10 cellular contexts compared by ENCODE assay signal in genomic region chr19:38670921-38671398, GRCh38. TPM values are rescaled to one million over a fixed set of nuclear protein-coding genes. Genes with fewer than 3 reads are reported as not detected.
DNase-seq lines count a peak whose midpoint lies in the region; ATAC-seq and TF ChIP-seq lines count a peak whose summit lies in the region.
"Had no signal": no experiment of that assay in that cellular context is flagged by ENCODE, and none has a peak within 500 bp of the region (broad histone marks: within the 10 kb centered on the region; RNA-seq: fewer than 3 reads in every experiment).

No MANE protein-coding gene starts in this region.

- H3K36me3 ChIP-seq in left lung (peaks cover 0 to 13% of the 10 kb centered on the region in 2 donors), subcutaneous abdominal adipose tissue (ENCODE audit: control insufficient read depth in 5 of 5, insufficient read depth in 5 of 5, low read length in 5 of 5) (peaks cover 0 to 5% (median 2%) of the 10 kb centered on the region in 5 donors)

- no peak overlapping the region for H3K4me3 ChIP-seq in HL-60 (replicated peaks; ENCODE audit: insufficient read depth, low read length)
- no peak overlapping the region for H3K4me3 ChIP-seq in left lung
- no peak overlapping the region for H3K4me3 ChIP-seq in subcutaneous abdominal adipose tissue (ENCODE audit: low read depth in 1 of 5, low read length in 5 of 5)
- H3K4me3 ChIP-seq in foreskin fibroblast (ENCODE audit: low read depth in 1 of 2, low read length in 2 of 2) = no peak overlapping the region

- DNase-seq in HL-60 (ENCODE audit: low read depth in 1 of 2, low spot score in 1 of 2) = no peak
- DNase-seq in astrocyte of the hippocampus (ENCODE audit: low read depth, low spot score) = peak; percentile 59
- DNase-seq in left lung = no peak
- no peak for DNase-seq in NCI-H524 (lab: John Stamatoyannopoulos, UW)
- no peak for DNase-seq in foreskin fibroblast
- no peak for DNase-seq in H4 (ENCODE audit: low spot score)
- no peak for DNase-seq in COLO829 (ENCODE audit: low spot score)
- DNase-seq: naive thymus-derived CD8-positive, alpha-beta T cell; stimulated activated CD8-positive, alpha-beta memory T cell treated with anti-CD3 and anti-CD28 coated beads, Interleukin-4, amount 100 ng/mL, for 48 hours had no signal

- H3K27ac ChIP-seq in HL-60 (replicated peaks) (peak overlapping the region; percentile 31), left lung (peak overlapping the region; percentile 67 to 86), subcutaneous abdominal adipose tissue (ENCODE audit: low read depth, low read length) (peak overlapping the region; percentile 19)

- H3K4me1 ChIP-seq in left lung (peaks cover 45 to 88% of the 10 kb centered on the region in 2 donors), subcutaneous abdominal adipose tissue (ENCODE audit: control insufficient read depth in 5 of 5, insufficient read depth in 5 of 5, low read length in 5 of 5) (peaks cover 8 to 80% (median 67%) of the 10 kb centered on the region in 5 donors)

- no peak overlapping the region for H3K9ac ChIP-seq in subcutaneous abdominal adipose tissue (ENCODE audit: low read length in 5 of 5)

- TF ChIP-seq CTCF in HL-60 (IDR thresholded peaks at IDR 0.05; ENCODE audit: insufficient read depth, low read length) (no peak), left lung (IDR thresholded peaks at IDR 0.05) (no peak), foreskin fibroblast (IDR thresholded peaks at IDR 0.05; ENCODE audit: low read depth, low read length) (no peak)

- H3K27me3 ChIP-seq in HL-60 (ENCODE audit: insufficient read depth, poor library complexity, severe bottlenecking) = no peaks in the 10 kb centered on the region
- no peaks in the 10 kb centered on the region for H3K27me3 ChIP-seq in left lung
- no peaks in the 10 kb centered on the region for H3K27me3 ChIP-seq in subcutaneous abdominal adipose tissue (ENCODE audit: control insufficient read depth in 5 of 5, insufficient read depth in 4 of 5, low read length in 5 of 5)

- H3K9me3 ChIP-seq in left lung (no peaks in the 10 kb centered on the region), subcutaneous abdominal adipose tissue (ENCODE audit: control insufficient read depth in 5 of 5, low read length in 5 of 5) (no peaks in the 10 kb centered on the region)

- intact Hi-C loops in left lung (cut with DNase I) = no loop called here

- ATAC-seq in left lung = no peak
- ATAC-seq: naive thymus-derived CD8-positive, alpha-beta T cell had no signal

RNA-seq across cellular contexts. Expression of gene ACTN4, which starts 23.5 kb away (rescaled TPM):
- total RNA-seq in left lung = 100 to 1,000 TPM; 576 to 647 TPM
- 157 and 262 TPM in 2 replicates for total RNA-seq in H4 (2014; rRNA removed; shearing (Covaris generic))

RNA-seq across cellular contexts. Expression of gene EIF3K, which starts 52.0 kb away (rescaled TPM):
- 100 to 1,000 TPM; 184 to 224 TPM for total RNA-seq in left lung
- 980 and 1,233 TPM in 2 replicates for total RNA-seq in H4 (2014; rRNA removed; shearing (Covaris generic))

RNA-seq across cellular contexts. Expression of gene MAP4K1, which starts 53.2 kb away (rescaled TPM):
- 10 to 100 TPM in 1 of 2 donors, 1 to 10 TPM in 1; 6.1 to 10.7 TPM for total RNA-seq in left lung
- 0.29 and 3.0 TPM in 2 replicates for total RNA-seq in H4 (2014; rRNA removed; shearing (Covaris generic))

Comparison
In these comparisons a context has a peak if more than half of its experiments do, and no peak if none do; other contexts are left out.
1. H3K27ac ChIP-seq: peak in every context shown above with its lines; median percentile 76 in left lung; 31 in HL-60; 19 in subcutaneous abdominal adipose tissue.